In genomic region chr12:28781671-28782652, GRCh38 we compare ENCODE assay signal across 1 cellular context.
A peak's percentile ranks its signal among the peaks of the same experiment; 100 is the strongest.
TF ChIP-seq lines count a peak whose summit lies in the region.

No MANE protein-coding gene starts in this region.

TF ChIP-seq in K562, 482 proteins besides CTCF, POLR2A, EP300 and RAD21 (continued from another document):
- TF ChIP-seq HMBOX1 (IDR thresholded peaks at IDR 0.05) = no peak
- 0 out of 2 replicates have a peak, but pooled peaks have one; percentile 31 for TF ChIP-seq JUN (IDR thresholded peaks at IDR 0.05; ENCODE audit: borderline replicate concordance, low read depth, low read length)
- TF ChIP-seq JUN (CRISPR knock-in tag; IDR thresholded peaks at IDR 0.05; ENCODE audit: borderline replicate concordance) = no peak
- TF ChIP-seq ZNF444 (CRISPR knock-in tag; IDR thresholded peaks at IDR 0.05) = no peak
- no peak for TF ChIP-seq EZH2 (IDR thresholded peaks at IDR 0.05; ENCODE audit: borderline replicate concordance, low read depth, low read length)
- no peak for TF ChIP-seq HDAC8 (tag; IDR thresholded peaks at IDR 0.05)
- TF ChIP-seq GTF3C2 (IDR thresholded peaks at IDR 0.05; ENCODE audit: borderline replicate concordance, extremely low read depth, insufficient read length) = no peak
- peak; percentile 51 for TF ChIP-seq FOSL1 (tag; conservative IDR thresholded peaks at IDR 0.05)
- peak; percentile 57; the same call in 1 of the 2 replicates for TF ChIP-seq ATF7 (IDR thresholded peaks at IDR 0.05)
- no peak for TF ChIP-seq PRPF4 (IDR thresholded peaks at IDR 0.05; ENCODE audit: insufficient read depth, low read depth, low read length, poor library complexity, severe bottlenecking)
- no peak for TF ChIP-seq ZNF764 (CRISPR knock-in tag; IDR thresholded peaks at IDR 0.05; ENCODE audit: low read depth)
- no peak for TF ChIP-seq CEBPG (CRISPR knock-in tag; IDR thresholded peaks at IDR 0.05)
- TF ChIP-seq CEBPG (tag; conservative IDR thresholded peaks at IDR 0.05 in 1 of 2, IDR thresholded peaks at IDR 0.05 in 1 of 2) = peak in 1 of 2 experiments; percentile 6; a peak in 1 of 4 replicates
- peak in 1 of 2 experiments; percentile 89 for TF ChIP-seq AFF1 (IDR thresholded peaks at IDR 0.05; ENCODE audit: low read depth in 1 of 2, partially characterized antibody in 2 of 2)
- TF ChIP-seq ETV5 (CRISPR knock-in tag; IDR thresholded peaks at IDR 0.05; ENCODE audit: low read depth) = no peak
- peak in 1 of 2 experiments; percentile 77; a peak in 2 of 4 replicates for TF ChIP-seq MAZ (CRISPR knock-in tag; conservative IDR thresholded peaks at IDR 0.05 in 1 of 2, IDR thresholded peaks at IDR 0.05 in 1 of 2)
- TF ChIP-seq, protein P1, sequence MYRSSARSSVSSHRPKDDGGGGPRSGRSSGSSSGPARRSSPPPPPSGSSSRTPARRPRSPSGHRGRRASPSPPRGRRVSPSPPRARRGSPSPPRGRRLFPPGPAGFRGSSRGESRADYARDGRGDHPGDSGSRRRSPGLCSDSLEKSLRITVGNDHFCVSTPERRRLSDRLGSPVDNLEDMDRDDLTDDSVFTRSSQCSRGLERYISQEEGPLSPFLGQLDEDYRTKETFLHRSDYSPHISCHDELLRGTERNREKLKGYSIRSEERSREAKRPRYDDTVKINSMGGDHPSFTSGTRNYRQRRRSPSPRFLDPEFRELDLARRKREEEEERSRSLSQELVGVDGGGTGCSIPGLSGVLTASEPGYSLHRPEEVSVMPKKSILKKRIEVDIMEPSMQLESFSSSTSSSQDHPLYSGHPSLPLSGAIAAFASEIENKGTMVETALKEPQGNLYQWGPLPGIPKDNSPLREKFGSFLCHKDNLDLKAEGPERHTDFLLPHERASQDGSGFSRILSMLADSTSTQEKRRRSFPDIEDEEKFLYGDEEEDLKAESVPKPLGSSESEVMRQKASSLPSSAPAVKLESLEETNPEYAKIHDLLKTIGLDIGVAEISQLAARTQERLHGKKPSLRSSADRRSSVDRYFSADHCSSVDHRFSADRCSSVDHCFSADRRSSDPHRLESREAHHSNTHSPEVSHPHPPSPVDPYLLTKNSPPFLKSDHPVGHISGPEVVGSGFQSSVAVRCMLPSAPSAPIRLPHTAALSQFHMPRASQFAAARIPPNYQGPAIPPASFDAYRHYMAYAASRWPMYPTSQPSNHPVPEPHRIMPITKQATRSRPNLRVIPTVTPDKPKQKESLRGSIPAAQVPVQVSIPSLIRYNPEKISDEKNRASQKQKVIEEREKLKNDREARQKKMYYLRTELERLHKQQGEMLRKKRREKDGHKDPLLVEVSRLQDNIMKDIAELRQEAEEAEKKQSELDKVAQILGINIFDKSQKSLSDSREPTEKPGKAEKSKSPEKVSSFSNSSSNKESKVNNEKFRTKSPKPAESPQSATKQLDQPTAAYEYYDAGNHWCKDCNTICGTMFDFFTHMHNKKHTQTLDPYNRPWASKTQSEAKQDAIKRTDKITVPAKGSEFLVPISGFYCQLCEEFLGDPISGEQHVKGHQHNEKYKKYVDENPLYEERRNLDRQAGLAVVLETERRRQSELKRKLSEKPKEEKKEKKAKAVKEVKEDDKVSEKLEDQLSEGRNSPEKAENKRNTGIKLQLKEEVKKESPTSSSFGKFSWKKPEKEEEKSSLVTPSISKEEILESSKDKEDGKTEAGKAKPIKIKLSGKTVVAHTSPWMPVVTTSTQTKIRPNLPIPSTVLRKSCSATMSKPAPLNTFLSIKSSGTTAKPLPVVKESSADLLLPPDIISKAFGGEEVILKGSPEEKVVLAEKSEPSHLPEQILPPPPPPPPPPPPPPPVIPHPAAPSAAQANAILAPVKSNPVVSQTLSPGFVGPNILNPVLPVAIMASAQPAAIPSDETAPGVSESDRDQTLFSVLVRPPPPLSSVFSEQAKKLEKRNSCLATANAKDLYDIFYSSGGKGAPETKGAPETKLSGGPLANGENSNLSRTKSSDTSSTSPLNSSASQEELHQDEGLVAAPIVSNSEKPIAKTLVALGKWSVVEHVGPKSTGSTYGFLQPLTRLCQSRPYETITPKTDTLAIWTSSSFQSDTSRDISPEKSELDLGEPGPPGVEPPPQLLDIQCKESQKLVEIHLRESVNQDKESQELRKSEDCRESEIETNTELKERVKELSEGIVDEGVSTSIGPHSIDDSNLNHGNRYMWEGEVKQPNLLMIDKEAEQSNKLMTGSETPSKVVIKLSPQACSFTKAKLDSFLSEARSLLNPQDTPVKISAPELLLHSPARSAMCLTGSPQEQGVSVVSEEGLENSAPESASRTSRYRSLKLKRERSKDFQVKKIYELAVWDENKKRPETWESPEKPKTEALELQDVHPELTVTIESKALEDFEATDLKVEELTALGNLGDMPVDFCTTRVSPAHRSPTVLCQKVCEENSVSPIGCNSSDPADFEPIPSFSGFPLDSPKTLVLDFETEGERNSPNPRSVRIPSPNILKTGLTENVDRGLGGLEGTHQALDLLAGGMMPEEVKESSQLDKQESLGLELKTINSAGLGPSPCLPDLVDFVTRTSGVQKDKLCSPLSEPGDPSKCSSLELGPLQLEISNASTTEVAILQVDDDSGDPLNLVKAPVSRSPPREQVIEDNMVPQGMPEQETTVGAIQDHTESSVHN (IDR thresholded peaks at IDR 0.05; ENCODE audit: borderline replicate concordance in 1 of 2, low read depth in 1 of 2) = no peak
- TF ChIP-seq ZNF431 (CRISPR knock-in tag; IDR thresholded peaks at IDR 0.05) = no peak
- TF ChIP-seq ELK3 (CRISPR knock-in tag; IDR thresholded peaks at IDR 0.05) = no peak
- 0 out of 2 replicates have a peak, but pooled peaks have one; percentile 11 for TF ChIP-seq CTBP1 (IDR thresholded peaks at IDR 0.05; ENCODE audit: borderline replicate concordance)
- TF ChIP-seq ARID1B (IDR thresholded peaks at IDR 0.05) = 0 out of 2 replicates have a peak, but pooled peaks have one; percentile 18
- no peak for TF ChIP-seq CC2D1A (IDR thresholded peaks at IDR 0.05)
- no peak for TF ChIP-seq NR2F6 (CRISPR knock-in tag; IDR thresholded peaks at IDR 0.05)
- TF ChIP-seq CBFA2T3 (IDR thresholded peaks at IDR 0.05) = peak; percentile 28
- TF ChIP-seq ETV1 (tag; conservative IDR thresholded peaks at IDR 0.05; ENCODE audit: low read depth) = peak; percentile 48; the same call in 1 of the 2 replicates
- TF ChIP-seq, protein P2, sequence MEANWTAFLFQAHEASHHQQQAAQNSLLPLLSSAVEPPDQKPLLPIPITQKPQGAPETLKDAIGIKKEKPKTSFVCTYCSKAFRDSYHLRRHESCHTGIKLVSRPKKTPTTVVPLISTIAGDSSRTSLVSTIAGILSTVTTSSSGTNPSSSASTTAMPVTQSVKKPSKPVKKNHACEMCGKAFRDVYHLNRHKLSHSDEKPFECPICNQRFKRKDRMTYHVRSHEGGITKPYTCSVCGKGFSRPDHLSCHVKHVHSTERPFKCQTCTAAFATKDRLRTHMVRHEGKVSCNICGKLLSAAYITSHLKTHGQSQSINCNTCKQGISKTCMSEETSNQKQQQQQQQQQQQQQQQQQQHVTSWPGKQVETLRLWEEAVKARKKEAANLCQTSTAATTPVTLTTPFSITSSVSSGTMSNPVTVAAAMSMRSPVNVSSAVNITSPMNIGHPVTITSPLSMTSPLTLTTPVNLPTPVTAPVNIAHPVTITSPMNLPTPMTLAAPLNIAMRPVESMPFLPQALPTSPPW (CRISPR knock-in tag; IDR thresholded peaks at IDR 0.05) = 0 out of 2 replicates have a peak, but pooled peaks have one; percentile 17
